In the genomic region with DNA sequence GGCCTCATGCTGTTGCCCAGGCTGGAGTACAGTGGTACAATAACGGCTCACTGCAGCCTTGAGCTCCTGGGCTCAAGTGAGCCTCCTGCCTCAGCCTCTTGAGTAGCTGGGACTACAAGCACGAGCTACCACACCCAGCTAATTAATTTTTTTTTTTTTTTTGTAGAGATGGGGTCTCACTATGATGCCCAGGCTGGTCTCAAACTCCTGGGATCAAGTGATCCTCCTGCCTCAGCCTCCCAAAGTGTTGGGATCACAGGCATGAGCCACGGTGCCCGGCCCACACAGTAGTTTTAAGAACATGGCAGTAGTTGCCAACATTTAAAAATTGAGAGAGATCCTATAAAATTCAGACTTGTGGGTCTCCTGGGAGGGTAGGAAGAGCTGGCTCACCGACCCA, we compare ENCODE assay signal across 8 cellular contexts.
DNase-seq lines count a peak whose midpoint lies in the region; ATAC-seq and TF ChIP-seq lines count a peak whose summit lies in the region.
"Not testable (repeated sequence)": the region's sequence is repeated elsewhere in the genome, so short reads cannot be mapped to it uniquely, and the experiment has no call there.

No MANE protein-coding gene starts in this region.

- not testable (repeated sequence) for H3K9me3 Mint-ChIP-seq in WTC11

- intact Hi-C loops in esophagus muscularis mucosa (cut with DNase I); left ventricle myocardium inferior (cut with micrococcal nuclease); lower lobe of right lung (cut with DNase I); sigmoid colon (cut with DNase I); stomach (cut with DNase I; ENCODE audit: low total_unique reads): not testable (repeated sequence)

- peaks cover 14% of the 10 kb centered on the region for H4K20me1 ChIP-seq in BLaER1

- not testable (repeated sequence) for H3K9ac ChIP-seq in BLaER1

- not testable (repeated sequence) for TF ChIP-seq EP300 in esophagus muscularis mucosa (IDR thresholded peaks at IDR 0.05); sigmoid colon (IDR thresholded peaks at IDR 0.05); stomach (IDR thresholded peaks at IDR 0.05); tibial nerve (IDR thresholded peaks at IDR 0.05)

- not testable (repeated sequence) for TF ChIP-seq CTCF in WTC11 (IDR thresholded peaks at IDR 0.05); esophagus muscularis mucosa (IDR thresholded peaks at IDR 0.05); left ventricle myocardium inferior (IDR thresholded peaks at IDR 0.05; ENCODE audit: borderline replicate concordance); lower lobe of right lung (IDR thresholded peaks at IDR 0.05); sigmoid colon (IDR thresholded peaks at IDR 0.05); stomach (IDR thresholded peaks at IDR 0.05); tibial nerve (IDR thresholded peaks at IDR 0.05)

- not testable (repeated sequence) for H3K4me3 Mint-ChIP-seq in WTC11

- TF ChIP-seq POLR2A in esophagus muscularis mucosa (IDR thresholded peaks at IDR 0.05; ENCODE audit: low read depth); sigmoid colon (IDR thresholded peaks at IDR 0.05); stomach (IDR thresholded peaks at IDR 0.05); tibial nerve (IDR thresholded peaks at IDR 0.05): not testable (repeated sequence)

- peaks cover 72% of the 10 kb centered on the region for H3K36me3 ChIP-seq in BLaER1
- H3K36me3 ChIP-seq in esophagus muscularis mucosa = peaks cover 49 to 98% (median 90%) of the 10 kb centered on the region in 4 donors
- H3K36me3 ChIP-seq in left ventricle myocardium inferior = peaks cover 68% of the 10 kb centered on the region
- H3K36me3 ChIP-seq in lower lobe of right lung = peaks cover 84% of the 10 kb centered on the region
- peaks cover 17 to 93% (median 61%) of the 10 kb centered on the region in 4 donors for H3K36me3 ChIP-seq in sigmoid colon
- peaks cover 25 to 100% (median 100%) of the 10 kb centered on the region in 4 donors for H3K36me3 ChIP-seq in stomach
- H3K36me3 ChIP-seq in tibial nerve = peaks cover 3 to 92% (median 12%) of the 10 kb centered on the region in 3 donors

- H3K4me2 ChIP-seq in BLaER1 = peak overlapping the region; percentile 85

- not testable (repeated sequence) for DNase-seq in WTC11 (ENCODE audit: low spot score); esophagus muscularis mucosa (ENCODE audit: extremely low spot score); left ventricle myocardium inferior; lower lobe of right lung; sigmoid colon; stomach; tibial nerve (ENCODE audit: low spot score in 2 of 2)

- H3K27ac ChIP-seq in BLaER1 (peak overlapping the region; percentile 74; the same call in 1 of the 2 replicates), esophagus muscularis mucosa (replicated peaks in 1 of 4) (peak overlapping the region; percentile 66 to 78 (median 69)), left ventricle myocardium inferior (replicated peaks) (peak overlapping the region; percentile 73), lower lobe of right lung (peak overlapping the region; percentile 62), sigmoid colon (peak overlapping the region; percentile 51 to 74 (median 55)), stomach (peak overlapping the region in 3 of 5 donors; percentile 21 to 66 (median 65)), tibial nerve (peak overlapping the region in 3 of 4 donors; percentile 37 to 82 (median 76))

- POLR2A ChIA-PET in WTC11 (lab: Charles Lee) = not testable (repeated sequence)

- H3K27me3 ChIP-seq in BLaER1; esophagus muscularis mucosa; left ventricle myocardium inferior (ENCODE audit: low read depth); lower lobe of right lung (ENCODE audit: low read depth); sigmoid colon; stomach; tibial nerve: not testable (repeated sequence)

- H3K27ac Mint-ChIP-seq in WTC11 = not testable (repeated sequence)

- H3K4me1 ChIP-seq in BLaER1 = peaks cover 31% of the 10 kb centered on the region
- peaks cover 25 to 42% (median 33%) of the 10 kb centered on the region in 4 donors for H3K4me1 ChIP-seq in esophagus muscularis mucosa
- H3K4me1 ChIP-seq in left ventricle myocardium inferior = peaks cover 36% of the 10 kb centered on the region
- H3K4me1 ChIP-seq in lower lobe of right lung = peaks cover 14% of the 10 kb centered on the region
- peaks cover 0 to 18% (median 11%) of the 10 kb centered on the region in 4 donors for H3K4me1 ChIP-seq in sigmoid colon
- peaks cover 5 to 22% (median 9%) of the 10 kb centered on the region in 4 donors for H3K4me1 ChIP-seq in stomach
- H3K4me1 ChIP-seq in tibial nerve = peaks cover 0 to 44% (median 6%) of the 10 kb centered on the region in 4 donors

- CTCF ChIA-PET in WTC11 (lab: Charles Lee) = interaction anchor here (0.7 to 2.9 kb wide), 9 partner anchors 16 to 240 kb away, joined by 3 to 13 read pairs (median 3); no protein-coding TSS in a partner anchor

- H3K4me3 ChIP-seq in BLaER1, esophagus muscularis mucosa, left ventricle myocardium inferior, lower lobe of right lung, sigmoid colon, stomach, tibial nerve: not testable (repeated sequence)

- H3K4me1 Mint-ChIP-seq in WTC11 = not testable (repeated sequence)

- H3K9me3 ChIP-seq in BLaER1; esophagus muscularis mucosa; left ventricle myocardium inferior (replicated peaks); lower lobe of right lung; sigmoid colon; stomach; tibial nerve: not testable (repeated sequence)

- ATAC-seq in WTC11, lower lobe of right lung: not testable (repeated sequence)

- WGBS in esophagus muscularis mucosa = 89% methylated on average over 5 of the region's 5 CpGs
- 76 to 83% methylated on average over 5 of the region's 5 CpGs for WGBS in sigmoid colon, 2 donors
- WGBS in stomach, 5 donors = 84 to 90% (median 86%) methylated on average over 5 of the region's 5 CpGs
- 79 to 80% methylated on average over 5 of the region's 5 CpGs for WGBS in tibial nerve, 2 donors

- H3K36me3 Mint-ChIP-seq in WTC11 = peaks cover 21% of the 10 kb centered on the region

- H3K27me3 Mint-ChIP-seq in WTC11 (ENCODE audit: low read depth) = not testable (repeated sequence)

TF ChIP-seq in WTC11, 78 proteins besides CTCF, POLR2A, EP300 and RAD21:
- peak; percentile 62; the same call in 1 of the 2 replicates for TF ChIP-seq ZNF121 (CRISPR knock-in tag; IDR thresholded peaks at IDR 0.05)
